Comparison of ENCODE assay signal across 23 cellular contexts in the genomic region with DNA sequence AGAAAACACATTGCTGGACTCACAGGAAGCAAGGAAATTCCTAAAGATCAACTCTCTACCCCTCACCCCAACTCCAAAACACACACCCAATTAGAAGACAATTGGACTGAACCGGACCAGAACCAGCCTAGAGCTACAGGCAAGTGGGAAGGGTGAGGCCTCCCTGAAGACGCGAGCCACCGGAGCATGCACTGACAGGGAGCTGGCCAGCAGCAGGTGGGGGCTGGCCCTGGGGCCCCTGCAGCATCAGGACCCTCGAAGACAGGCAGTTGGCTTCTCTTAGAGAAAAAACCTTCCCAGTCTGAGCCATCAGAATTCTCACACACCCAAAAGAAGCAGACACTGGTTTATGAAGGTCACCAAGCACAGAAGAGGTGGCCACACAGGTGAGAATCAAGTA.
"Had no signal": no experiment of that assay in that cellular context is flagged by ENCODE, and none has a peak within 500 bp of the region (broad histone marks: within the 10 kb centered on the region; RNA-seq: fewer than 3 reads in every experiment).

No MANE protein-coding gene starts in this region.

- ATAC-seq: effector memory CD8-positive, alpha-beta T cell; esophagus mucosa; mucosa of descending colon; natural killer cell treated with Interleukin-12 subunit alpha and Interleukin-12 subunit beta and Interleukin-15 and Interleukin-18, amount 100 ng/mL, for 72 hours; sciatic nerve; stimulated activated naive B cell treated with anti-CD40 and anti-IgM and Interleukin-4, amounts not matched to agents 10 μg/mL and 1 μg/mL and 100 μg/mL, for 72 hours had no signal

- H3K4me1 Mint-ChIP-seq: stimulated activated naive B cell treated with anti-CD40 and anti-IgM and Interleukin-4, amounts not matched to agents 10 μg/mL and 1 μg/mL and 100 μg/mL, for 72 hours had no signal

- H3K27ac Mint-ChIP-seq: activated naive CD8-positive, alpha-beta T cell; activated T-helper 2 cell treated with anti-CD3 and anti-CD28 coated beads, Interferon-gamma antibody, Interleukin-2, Interleukin-4, amounts not matched to agents 10 μg/mL and 5 μg/mL and 100 μg/mL, durations not matched to agents 14 hours and 24 hours and 36 hours; effector memory CD8-positive, alpha-beta T cell; natural killer cell treated with Interleukin-12 subunit alpha and Interleukin-12 subunit beta and Interleukin-15 and Interleukin-18, amount 100 ng/mL, for 72 hours; stimulated activated naive B cell treated with anti-CD40 and anti-IgM and Interleukin-4, amounts not matched to agents 10 μg/mL and 1 μg/mL and 100 μg/mL, for 72 hours; T-helper 1 cell treated with Interleukin-12 subunit alpha and Interleukin-12 subunit beta and Interleukin-4 antibody, amounts not matched to agents 30 μg/mL and 1 μg/mL, for 36 hours had no signal

- H3K27me3 Mint-ChIP-seq: stimulated activated naive B cell treated with anti-CD40 and anti-IgM and Interleukin-4, amounts not matched to agents 10 μg/mL and 1 μg/mL and 100 μg/mL, for 72 hours had no signal

- H3K9me3 Mint-ChIP-seq: natural killer cell treated with Interleukin-12 subunit alpha and Interleukin-12 subunit beta and Interleukin-15 and Interleukin-18, amount 100 ng/mL, for 72 hours had no signal

- H3K4me3 Mint-ChIP-seq: activated naive CD8-positive, alpha-beta T cell; effector memory CD8-positive, alpha-beta T cell; natural killer cell treated with Interleukin-12 subunit alpha and Interleukin-12 subunit beta and Interleukin-15 and Interleukin-18, amount 100 ng/mL, for 72 hours; stimulated activated naive B cell treated with anti-CD40 and anti-IgM and Interleukin-4, amounts not matched to agents 10 μg/mL and 1 μg/mL and 100 μg/mL, for 72 hours; T-helper 1 cell treated with Interleukin-12 subunit alpha and Interleukin-12 subunit beta and Interleukin-4 antibody, amounts not matched to agents 30 μg/mL and 1 μg/mL, for 36 hours had no signal

- DNase-seq: activated CD4-positive, alpha-beta T cell treated with anti-CD3 and anti-CD28 coated beads for 48 hours; activated CD4-positive, alpha-beta T cell treated with anti-CD3 and anti-CD28 coated beads, Interleukin-2, amount 50 U/mL, for 48 hours; activated naive CD4-positive, alpha-beta T cell treated with Interleukin-2 at 50 U/mL for 16 hours; cerebellar nuclear complex; colonic mucosa; dorsolateral prefrontal cortex; effector memory CD8-positive, alpha-beta T cell; foreskin fibroblast; mesendoderm; small intestine; stimulated activated CD4-positive, alpha-beta T cell treated with anti-CD3 and anti-CD28 coated beads, Interleukin-4, amount 100 ng/mL, for 4 hours; stimulated activated naive B cell treated with anti-CD40 and anti-IgM and Interleukin-4, amounts not matched to agents 10 μg/mL and 1 μg/mL and 100 μg/mL, for 72 hours; SW 1271; T-helper 9 cell; testis; transverse colon had no signal
